In the genomic region with DNA sequence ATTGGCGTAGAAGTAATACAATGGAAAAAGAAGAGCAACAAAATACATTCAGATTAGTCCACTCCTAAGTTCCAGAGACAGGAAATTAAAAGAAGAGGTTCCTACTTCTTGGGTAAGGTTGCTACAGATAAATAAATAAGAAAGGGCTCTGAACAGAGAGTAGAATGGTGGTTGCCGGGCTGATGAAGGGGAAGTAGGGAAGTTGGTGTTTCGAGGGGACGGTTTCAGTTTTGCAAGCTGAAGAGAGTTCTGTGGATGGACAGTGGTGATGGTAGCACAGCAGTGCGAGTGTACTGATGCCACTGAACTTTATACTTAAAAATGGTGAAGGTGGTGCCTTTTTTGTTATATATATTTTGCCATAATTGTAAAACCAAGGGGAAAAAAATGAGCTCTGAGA, we compare ENCODE assay signal across 19 cellular contexts. TPM values are rescaled to one million over a fixed set of nuclear protein-coding genes. Genes with fewer than 3 reads are reported as not detected.
DNase-seq lines count a peak whose midpoint lies in the region; ATAC-seq and TF ChIP-seq lines count a peak whose summit lies in the region.
"Had no signal": no experiment of that assay in that cellular context is flagged by ENCODE, and none has a peak within 500 bp of the region (broad histone marks: within the 10 kb centered on the region; RNA-seq: fewer than 3 reads in every experiment).

No MANE protein-coding gene starts in this region.

- H3K4me1 Mint-ChIP-seq in memory B cell: peaks cover 6% of the 10 kb centered on the region

- H3K4me1 ChIP-seq in HEK293 (ENCODE audit: control insufficient read depth, insufficient read depth, low read length): peaks cover 7% of the 10 kb centered on the region; the same call in 1 of the 2 replicates
- H3K4me1 ChIP-seq in heart right ventricle: peaks cover 0 to 33% (median 25%) of the 10 kb centered on the region in 9 donors
- H3K4me1 ChIP-seq: BLaER1 had no signal

- H3K27ac ChIP-seq in HEK293 (ENCODE audit: extremely low read depth, low read depth, low read length) (no peak overlapping the region), HL-60 (replicated peaks) (no peak overlapping the region), heart right ventricle (no peak overlapping the region)
- H3K27ac ChIP-seq: BLaER1, neural progenitor cell, SJSA1 had no signal

- POLR2A ChIA-PET in HEK293 (lab: Yijun Ruan, JAX): interaction anchor here (0.7 to 1.0 kb wide), 2 partner anchors 12 to 48 kb away, joined by 3 read pairs; a partner anchor contains a TSS

- ATAC-seq in GM18868 (IDR thresholded peaks at IDR 0.05; ENCODE audit: unreplicated experiment) (peak; percentile 73), memory B cell (ENCODE audit: low read depth) (peak; percentile 71), heart right ventricle (no peak)
- ATAC-seq: gastrocnemius medialis, left colon had no signal

- CTCF ChIA-PET in HEK293 (lab: Yijun Ruan, JAX): interaction anchor here (0.6 to 8.6 kb wide), 2 partner anchors 10 to 30 kb away, joined by 7 to 102 read pairs; no protein-coding TSS in a partner anchor

- H3K27me3 Mint-ChIP-seq in memory B cell: peaks cover 15% of the 10 kb centered on the region

- no peak for TF ChIP-seq CTCF in HEK293 (tag by site-specific recombination; IDR thresholded peaks at IDR 0.05)
- no peak for TF ChIP-seq CTCF in HL-60 (IDR thresholded peaks at IDR 0.05; ENCODE audit: insufficient read depth, low read length)
- no peak for TF ChIP-seq CTCF in heart right ventricle (IDR thresholded peaks at IDR 0.05)

- H3K4me3 Mint-ChIP-seq in memory B cell: peak overlapping the region; percentile 28
- H3K4me3 Mint-ChIP-seq: neural progenitor cell had no signal

- H3K9me3 Mint-ChIP-seq in memory B cell: no peaks in the 10 kb centered on the region
- H3K9me3 Mint-ChIP-seq: neural progenitor cell had no signal

- intact Hi-C loops in heart right ventricle (cut with DNase I): loop anchor here in 2 of 10 donors (10.0 kb wide), 3 partner anchors 78 to 228 kb away; no protein-coding TSS in a partner anchor

- peak; percentile 2 to 55 for DNase-seq in HL-60 (ENCODE audit: low read depth in 1 of 2, low spot score in 1 of 2)
- DNase-seq in memory B cell (ENCODE audit: low spot score in 2 of 2): no peak
- no peak for DNase-seq in NCI-H1092 (lab: John Stamatoyannopoulos, UW)
- DNase-seq in SKM-1 (lab: John Stamatoyannopoulos, UW; ENCODE audit: unreplicated experiment): no peak
- DNase-seq in HPDE6-E6E7 (ENCODE audit: extremely low spot score): no peak
- DNase-seq in heart right ventricle: no peak
- DNase-seq: activated CD4-positive, CD25-positive, alpha-beta regulatory T cell; activated T-cell treated with anti-CD3 and anti-CD28 coated beads, Interleukin-2, amount 50 U/mL, for 48 hours; aorta; effector CD4-positive, alpha-beta T cell; gastrocnemius medialis; left colon; NCI-H526 treated with DMSO at 0.1 percent for 48 hours; stimulated activated CD4-positive, alpha-beta T cell treated with anti-CD3 and anti-CD28 coated beads, Interleukin-12 subunit alpha, Interleukin-12 subunit beta, amount 100 ng/mL, for 4 hours had no signal

- WGBS in heart right ventricle, 2 donors: 88 to 91% methylated on average over 5 of the region's 5 CpGs

- no peaks in the 10 kb centered on the region for H3K9me3 ChIP-seq in HEK293 (ENCODE audit: control insufficient read depth, insufficient read depth, low read depth, low read length)
- H3K9me3 ChIP-seq in heart right ventricle: no peaks in the 10 kb centered on the region
- H3K9me3 ChIP-seq: BLaER1, gastrocnemius medialis, SJSA1 had no signal

- H3K27me3 ChIP-seq in HL-60 (ENCODE audit: insufficient read depth, poor library complexity, severe bottlenecking) (no peaks in the 10 kb centered on the region), heart right ventricle (no peaks in the 10 kb centered on the region)
- H3K27me3 ChIP-seq: BLaER1, gastrocnemius medialis, neural progenitor cell, SJSA1 had no signal

- H3K36me3 Mint-ChIP-seq in memory B cell: no peaks in the 10 kb centered on the region

- H3K4me3 ChIP-seq in HEK293 (ENCODE audit: low read depth, low read length) (no peak overlapping the region), HL-60 (replicated peaks; ENCODE audit: insufficient read depth, low read length) (no peak overlapping the region), heart right ventricle (no peak overlapping the region)
- H3K4me3 ChIP-seq: BLaER1, gastrocnemius medialis, neural progenitor cell, SJSA1 had no signal

- H3K36me3 ChIP-seq in HEK293 (ENCODE audit: control insufficient read depth in 2 of 2, insufficient read depth in 1 of 2, low read length in 2 of 2): no peaks in the 10 kb centered on the region
- peaks cover 0 to 21% (median 0%) of the 10 kb centered on the region in 9 donors for H3K36me3 ChIP-seq in heart right ventricle
- H3K36me3 ChIP-seq: neural progenitor cell, SJSA1 had no signal

- H3K27ac Mint-ChIP-seq in memory B cell: no peak overlapping the region
- H3K27ac Mint-ChIP-seq: neural progenitor cell had no signal

TF ChIP-seq in HEK293, 187 proteins besides CTCF, POLR2A, EP300 and RAD21:
- TF ChIP-seq KLF1 (tag by site-specific recombination; IDR thresholded peaks at IDR 0.05) (no peak), ZNF157 (tag by site-specific recombination; IDR thresholded peaks at IDR 0.05) (0 out of 2 replicates have a peak, but pooled peaks have one; percentile 25)

RNA-seq across cellular contexts. Expression of a gene that starts 48.2 kb away (rescaled TPM):
- total RNA-seq in heart right ventricle: under 1 TPM in 5 of 10 donors, not detected in 5; 0.39 to 0.68 (median 0.49) TPM
- under 1 TPM in 1 of 2 donors, not detected in 1; 0.19 TPM for polyA plus RNA-seq in heart right ventricle

Comparison
In these comparisons a context has a peak if more than half of its experiments do, and no peak if none do; other contexts are left out.
1. ATAC-seq: peak in GM18868 (single experiment) and memory B cell (single experiment); none in heart right ventricle (0 of 8).
2. DNase-seq: peak in HL-60 (2 of 2); none in memory B cell (0 of 2), NCI-H1092 (single experiment), SKM-1 (single experiment), HPDE6-E6E7 (single experiment) and heart right ventricle (0 of 2).